12 cellular contexts compared by ENCODE assay signal in the genomic region with DNA sequence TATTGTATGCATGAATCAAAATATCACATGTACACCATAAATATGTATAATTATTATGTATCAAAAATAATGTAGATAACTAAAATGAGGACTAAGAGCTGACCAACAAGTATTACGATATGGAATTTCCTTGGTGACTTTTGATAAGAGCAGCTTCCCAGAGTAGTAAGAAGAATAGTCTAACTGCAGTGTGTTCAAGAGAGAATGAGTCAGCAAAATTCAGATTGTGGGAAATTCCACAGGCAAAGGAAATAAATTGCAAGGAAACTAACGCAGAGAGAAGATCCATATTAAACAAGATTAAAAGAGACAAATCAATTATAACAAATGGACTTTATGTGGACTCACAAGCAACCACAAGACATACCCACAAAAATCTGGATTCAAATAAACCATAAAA. TPM values are rescaled to one million over a fixed set of nuclear protein-coding genes. Genes with fewer than 3 reads are reported as not detected.
DNase-seq lines count a peak whose midpoint lies in the region; ATAC-seq, FAIRE-seq and TF ChIP-seq lines count a peak whose summit lies in the region.
"Had no signal": no experiment of that assay in that cellular context is flagged by ENCODE, and none has a peak within 500 bp of the region (broad histone marks: within the 10 kb centered on the region; RNA-seq: fewer than 3 reads in every experiment).

No MANE protein-coding gene starts in this region.

- H3K27ac ChIP-seq in left lung (peak overlapping the region; percentile 0 to 9), aorta (ENCODE audit: low read depth in 1 of 2, low read length in 2 of 2) (no peak overlapping the region)

- ATAC-seq in Right ventricle myocardium inferior = peak; percentile 56
- peak; percentile 72 for ATAC-seq in left lung
- peak; percentile 57 for ATAC-seq in aorta (ENCODE audit: low FRiP score)

- DNase-seq in Right ventricle myocardium inferior (ENCODE audit: missing footprints) (no peak), cardiac septum (ENCODE audit: low spot score) (no peak), bronchial epithelial cell (ENCODE audit: low read depth) (peak; percentile 68), left lung (no peak), aorta (no peak), GM19238 (ENCODE audit: insufficient read length, low spot score) (no peak), SIG-M5 (lab: John Stamatoyannopoulos, UW) (no peak)
- no peak for DNase-seq in activated T-cell treated with anti-CD3 and anti-CD28 coated beads, Interleukin-2, amount 50 U/mL, for 1 hour
- DNase-seq: GDM1, NCI-H446 treated with DMSO at 0.1 percent for 48 hours had no signal

- H3K36me3 ChIP-seq in bronchial epithelial cell (ENCODE audit: control insufficient read depth, insufficient read depth, low read length) (no peaks in the 10 kb centered on the region), left lung (no peaks in the 10 kb centered on the region), aorta (ENCODE audit: control insufficient read depth in 1 of 2, insufficient read depth in 2 of 2, low read length in 1 of 2) (peaks cover 0 to 3% of the 10 kb centered on the region in 2 donors)

- H3K4me3 ChIP-seq in bronchial epithelial cell (ENCODE audit: low read depth, low read length) (no peak overlapping the region), left lung (no peak overlapping the region), aorta (ENCODE audit: low read length in 2 of 2) (no peak overlapping the region)
- H3K4me3 ChIP-seq: hepatocyte had no signal

- H3K4me1 ChIP-seq in left lung = no peaks in the 10 kb centered on the region
- peaks cover 10 to 12% of the 10 kb centered on the region in 2 donors for H3K4me1 ChIP-seq in aorta (ENCODE audit: control insufficient read depth in 1 of 2, insufficient read depth in 2 of 2, low read length in 2 of 2)

- H3K27me3 ChIP-seq in bronchial epithelial cell (ENCODE audit: control insufficient read depth, insufficient read depth, low read length) (no peaks in the 10 kb centered on the region), left lung (no peaks in the 10 kb centered on the region), aorta (ENCODE audit: control insufficient read depth in 1 of 2, insufficient read depth in 2 of 2, low read length in 1 of 2) (no peaks in the 10 kb centered on the region)
- H3K27me3 ChIP-seq: hepatocyte had no signal

- intact Hi-C loops in Right ventricle myocardium inferior (cut with DNase I) (no loop called here), cardiac septum (cut with DNase I) (no loop called here), left lung (cut with DNase I) (no loop called here), aorta (cut with DNase I) (no loop called here)

- WGBS in aorta, 2 donors = 3 to 6% methylated on average over 2 of the region's 2 CpGs

- FAIRE-seq in bronchial epithelial cell (lab: Jason Lieb, UNC) = no peak
- FAIRE-seq: colon had no signal

- TF ChIP-seq CTCF in bronchial epithelial cell (IDR thresholded peaks at IDR 0.05; ENCODE audit: insufficient read depth, low read length, severe bottlenecking) (no peak), left lung (IDR thresholded peaks at IDR 0.05) (no peak)

- no peaks in the 10 kb centered on the region for H3K9me3 ChIP-seq in left lung
- H3K9me3 ChIP-seq in aorta (ENCODE audit: control insufficient read depth, low read length) = no peaks in the 10 kb centered on the region

RNA-seq across cellular contexts. Expression of gene FRK, which starts 26.4 kb away (rescaled TPM):
- 7.3 TPM for total RNA-seq in Right ventricle myocardium inferior
- total RNA-seq in cardiac septum = 2.6 TPM
- total RNA-seq in bronchial epithelial cell = 1.3 and 3.1 TPM in 2 replicates
- 10 to 100 TPM in 1 of 2 donors, 1 to 10 TPM in 1; 8.5 to 16.1 TPM for total RNA-seq in left lung
- 10 to 100 TPM in 1 of 2 donors, 1 to 10 TPM in 1; 9.3 to 18.3 TPM for total RNA-seq in aorta
- 1 to 10 TPM; 1.8 to 2.8 TPM for polyA plus RNA-seq in aorta

Comparison
In these comparisons a context has a peak if more than half of its experiments do, and no peak if none do; other contexts are left out.
1. H3K27ac ChIP-seq: peak in left lung (2 of 2); none in aorta (0 of 2).
2. Peak in every context shown above with its lines, with median percentiles within 50 percentile points of each other: ATAC-seq.